In the genomic region with DNA sequence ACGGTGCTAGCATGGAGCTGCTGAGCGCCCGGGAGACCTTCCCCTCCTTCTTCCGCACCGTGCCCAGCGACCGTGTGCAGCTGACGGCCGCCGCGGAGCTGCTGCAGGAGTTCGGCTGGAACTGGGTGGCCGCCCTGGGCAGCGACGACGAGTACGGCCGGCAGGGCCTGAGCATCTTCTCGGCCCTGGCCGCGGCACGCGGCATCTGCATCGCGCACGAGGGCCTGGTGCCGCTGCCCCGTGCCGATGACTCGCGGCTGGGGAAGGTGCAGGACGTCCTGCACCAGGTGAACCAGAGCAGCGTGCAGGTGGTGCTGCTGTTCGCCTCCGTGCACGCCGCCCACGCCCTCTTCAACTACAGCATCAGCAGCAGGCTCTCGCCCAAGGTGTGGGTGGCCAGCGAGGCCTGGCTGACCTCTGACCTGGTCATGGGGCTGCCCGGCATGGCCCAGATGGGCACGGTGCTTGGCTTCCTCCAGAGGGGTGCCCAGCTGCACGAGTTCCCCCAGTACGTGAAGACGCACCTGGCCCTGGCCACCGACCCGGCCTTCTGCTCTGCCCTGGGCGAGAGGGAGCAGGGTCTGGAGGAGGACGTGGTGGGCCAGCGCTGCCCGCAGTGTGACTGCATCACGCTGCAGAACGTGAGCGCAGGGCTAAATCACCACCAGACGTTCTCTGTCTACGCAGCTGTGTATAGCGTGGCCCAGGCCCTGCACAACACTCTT, we compare ENCODE assay signal across 14 cellular contexts. TPM values are rescaled to one million over a fixed set of nuclear protein-coding genes. Genes with fewer than 3 reads are reported as not detected.
DNase-seq lines count a peak whose midpoint lies in the region; ATAC-seq and TF ChIP-seq lines count a peak whose summit lies in the region.
"Had no signal": no experiment of that assay in that cellular context is flagged by ENCODE, and none has a peak within 500 bp of the region (broad histone marks: within the 10 kb centered on the region; RNA-seq: fewer than 3 reads in every experiment).

No MANE protein-coding gene starts in this region.

- no peak overlapping the region for H3K9ac ChIP-seq in SK-N-SH

- no peaks in the 10 kb centered on the region for H3K79me2 ChIP-seq in SK-N-SH (ENCODE audit: insufficient read depth)

- H3K4me3 ChIP-seq in SK-N-SH (ENCODE audit: low read depth in 2 of 2, low read length in 1 of 2) (no peak overlapping the region), Panc1 (ENCODE audit: low read depth in 2 of 2, low read length in 2 of 2) (no peak overlapping the region)

- no TSS peak for BruUV-seq in Panc1 (replicated peaks; lab: Mats Ljungman, UMichigan)

- DNase-seq in SK-N-SH, result no peak
- DNase-seq in Panc1 (ENCODE audit: low read depth, low spot score), result no peak
- no peak for DNase-seq in left lobe of liver (ENCODE audit: low spot score)
- DNase-seq in activated CD8-positive, alpha-beta memory T cell treated with anti-CD3 and anti-CD28 coated beads for 24 hours, result no peak
- no peak for DNase-seq in NCI-H1436 (lab: John Stamatoyannopoulos, UW)
- DNase-seq in immature natural killer cell, result no peak
- DNase-seq: AML-193, MV-4-11, NCI-H446, NCI-H774, T-cell had no signal

- H3K36me3 Mint-ChIP-seq in immature natural killer cell, result no peaks in the 10 kb centered on the region
- H3K36me3 Mint-ChIP-seq: T-cell had no signal

- H3K9me2 ChIP-seq in SK-N-SH, result no peaks in the 10 kb centered on the region

- TF ChIP-seq RAD21 in SK-N-SH (IDR thresholded peaks at IDR 0.05; ENCODE audit: low read length), result no peak

- POLR2A ChIA-PET in SK-N-SH (lab: Yijun Ruan, JAX), result interaction anchor here (1.1 kb wide), 1 partner anchor 18 kb away, joined by 3 read pairs; no protein-coding TSS in a partner anchor
- POLR2A ChIA-PET in Panc1 (lab: Charles Lee), result no interaction called here

- TF ChIP-seq EP300 in SK-N-SH (IDR thresholded peaks at IDR 0.05; ENCODE audit: borderline replicate concordance in 1 of 2, low read depth in 1 of 2, low read length in 1 of 2), result no peak

- ATAC-seq in SK-N-SH treated with all-trans-retinoic acid at 6 μM for 48 hours (peak; percentile 8), Panc1 (peak; percentile 5; the same call in 1 of the 2 replicates), left lobe of liver (peak; percentile 39), GM19455 (IDR thresholded peaks at IDR 0.05; ENCODE audit: unreplicated experiment) (no peak)
- ATAC-seq: T-cell had no signal

- in situ Hi-C loops in Panc1 (cut with HindIII; ENCODE audit: low pct_unique_long_range_greater_than_20kb, low sequenced_read_pairs), result no loop called here

- no peak overlapping the region for H3K27ac Mint-ChIP-seq in immature natural killer cell
- H3K27ac Mint-ChIP-seq: T-cell had no signal

- peaks cover 5% of the 10 kb centered on the region for H3F3A ChIP-seq in SK-N-SH (replicated peaks; ENCODE audit: insufficient read depth)

- H3K4me1 Mint-ChIP-seq in immature natural killer cell, result no peaks in the 10 kb centered on the region

- TF ChIP-seq CTCF in SK-N-SH (IDR thresholded peaks at IDR 0.05) (no peak), Panc1 (IDR thresholded peaks at IDR 0.05) (no peak)

- peaks cover 0 to 14% of the 10 kb centered on the region in 2 experiments for H3K36me3 ChIP-seq in SK-N-SH (replicated peaks in 1 of 2; ENCODE audit: control insufficient read depth in 1 of 2, insufficient read depth in 2 of 2, low read length in 1 of 2)
- no peaks in the 10 kb centered on the region for H3K36me3 ChIP-seq in Panc1 (ENCODE audit: control insufficient read depth, insufficient read depth, low read length)

- intact Hi-C loops in Panc1 (cut with micrococcal nuclease; ENCODE audit: unreplicated experiment), result no loop called here

- H3K27me3 Mint-ChIP-seq in immature natural killer cell (ENCODE audit: low read depth in 3 of 3), result peaks cover 0 to 3% (median 2%) of the 10 kb centered on the region in 3 donors
- H3K27me3 Mint-ChIP-seq: T-cell had no signal

- peaks cover 0 to 15% of the 10 kb centered on the region in 2 experiments; a peak in 1 of 4 replicates for H3K4me1 ChIP-seq in SK-N-SH (ENCODE audit: control insufficient read depth in 1 of 2, insufficient read depth in 2 of 2, low read depth in 1 of 2, low read length in 1 of 2)
- no peaks in the 10 kb centered on the region for H3K4me1 ChIP-seq in Panc1 (ENCODE audit: control insufficient read depth, insufficient read depth, low read length)

- H3K4me2 ChIP-seq in SK-N-SH, result no peak overlapping the region

- H4K20me1 ChIP-seq in SK-N-SH (ENCODE audit: insufficient read depth), result no peaks in the 10 kb centered on the region

- H3K27ac ChIP-seq in SK-N-SH (ENCODE audit: low read depth in 2 of 2, low read length in 1 of 2) (no peak overlapping the region), Panc1 (ENCODE audit: low read length) (no peak overlapping the region)

- H3K9me3 Mint-ChIP-seq in immature natural killer cell, result no peaks in the 10 kb centered on the region
- H3K9me3 Mint-ChIP-seq: T-cell had no signal

- no peak overlapping the region for H2AFZ ChIP-seq in SK-N-SH (ENCODE audit: low read depth)

- WGBS in SK-N-SH (ENCODE audit: low lambda C conversion rate), result 50% methylated on average over 1 of the region's 57 CpGs

- no peaks in the 10 kb centered on the region for H3K9me3 ChIP-seq in SK-N-SH
- H3K9me3 ChIP-seq in Panc1 (ENCODE audit: control insufficient read depth, insufficient read depth, low read depth, low read length), result no peaks in the 10 kb centered on the region

- CTCF ChIA-PET in SK-N-SH (lab: Yijun Ruan, JAX) (interaction anchor here (0.8 to 1.5 kb wide), 5 partner anchors 10 to 39 kb away, joined by 3 to 6 read pairs (median 5); no protein-coding TSS in a partner anchor), Panc1 (lab: Charles Lee) (no interaction called here)

- H3K4me3 Mint-ChIP-seq in immature natural killer cell, result no peak overlapping the region
- H3K4me3 Mint-ChIP-seq: T-cell had no signal

- H3K27me3 ChIP-seq in SK-N-SH (ENCODE audit: insufficient read depth), result no peaks in the 10 kb centered on the region
- no peaks in the 10 kb centered on the region for H3K27me3 ChIP-seq in Panc1 (ENCODE audit: control insufficient read depth, insufficient read depth, low read length)

TF ChIP-seq in SK-N-SH treated with all-trans-retinoic acid at 6 μM for 48 hours, 23 proteins besides CTCF, POLR2A, EP300 and RAD21 (continues in another document):
- TF ChIP-seq ZFP3 (CRISPR knock-in tag; IDR thresholded peaks at IDR 0.05), result no peak
- TF ChIP-seq ISL1 (CRISPR knock-in tag; IDR thresholded peaks at IDR 0.05), result no peak
- TF ChIP-seq BACH2 (CRISPR knock-in tag; IDR thresholded peaks at IDR 0.05; ENCODE audit: borderline replicate concordance), result no peak
- TF ChIP-seq ZNF8 (CRISPR knock-in tag; IDR thresholded peaks at IDR 0.05), result no peak
- no peak for TF ChIP-seq SNAI2 (CRISPR knock-in tag; IDR thresholded peaks at IDR 0.05)
- TF ChIP-seq GLIS3 (CRISPR knock-in tag; IDR thresholded peaks at IDR 0.05), result no peak

TF ChIP-seq in SK-N-SH, 30 proteins besides CTCF, POLR2A, EP300 and RAD21:
- no peak for TF ChIP-seq SMC3 (IDR thresholded peaks at IDR 0.05; ENCODE audit: low read depth, low read length)
- no peak for TF ChIP-seq FOXM1 (IDR thresholded peaks at IDR 0.05; ENCODE audit: low read depth)
- no peak for TF ChIP-seq GATA2 (CRISPR knock-in tag; IDR thresholded peaks at IDR 0.05)
- no peak for TF ChIP-seq JUND (IDR thresholded peaks at IDR 0.05)
- no peak for TF ChIP-seq POLR2AphosphoS5 (IDR thresholded peaks at IDR 0.05; ENCODE audit: low read depth, low read length)
- TF ChIP-seq TCF12 (IDR thresholded peaks at IDR 0.05), result no peak

RNA-seq across cellular contexts. Expression of a gene that starts 1.1 kb away (rescaled TPM):
- polyA plus RNA-seq in SK-N-SH (2012; rRNA removed) (0.06 and 0.08 TPM in 2 replicates), immature natural killer cell (under 1 TPM in 1 of 3 donors, not detected in 2; 0.08 TPM)
- polyA plus RNA-seq in SK-N-SH (2012; cell fraction: cytosol; rRNA removed), result 0.03 TPM in 1 of 2 replicates, not detected in the other
- 0.55 and 0.62 TPM in 2 replicates for polyA plus RNA-seq in SK-N-SH (2012; cell fraction: nucleus; rRNA removed)
- total RNA-seq in Panc1 (2021; ENCODE audit: unreplicated experiment) (0.31 TPM), left lobe of liver (0.30 TPM)
- 0.55 TPM for polyA plus RNA-seq in Panc1 (2012; ENCODE audit: insufficient read length)
- total RNA-seq: SK-MEL-5 had no signal

RNA-seq across cellular contexts. Expression of a gene that starts 7.6 kb away (rescaled TPM):
- polyA plus RNA-seq in SK-N-SH (2012; rRNA removed) (12.3 and 13.4 TPM in 2 replicates), immature natural killer cell (10 to 100 TPM in 2 of 3 donors, 1 to 10 TPM in 1; 9.2 to 23.7 (median 10.5) TPM)
- polyA plus RNA-seq in SK-N-SH (2012; cell fraction: cytosol; rRNA removed), result 5.8 and 11.0 TPM in 2 replicates
- 9.9 and 14.4 TPM in 2 replicates for polyA plus RNA-seq in SK-N-SH (2012; cell fraction: nucleus; rRNA removed)
- total RNA-seq in Panc1 (2021; ENCODE audit: unreplicated experiment) (52.2 TPM), left lobe of liver (40.0 TPM)
- polyA plus RNA-seq in Panc1 (2012; ENCODE audit: insufficient read length), result 54.5 TPM

RNA-seq across cellular contexts. Expression of a gene that starts 7.7 kb away (rescaled TPM):
- polyA plus RNA-seq in SK-N-SH (2012; rRNA removed), result 137 and 141 TPM in 2 replicates
- polyA plus RNA-seq in SK-N-SH (2012; cell fraction: cytosol; rRNA removed), result 42.5 and 60.8 TPM in 2 replicates
- 483 and 499 TPM in 2 replicates for polyA plus RNA-seq in SK-N-SH (2012; cell fraction: nucleus; rRNA removed)
- total RNA-seq in Panc1 (2021; ENCODE audit: unreplicated experiment), result 114 TPM
- 216 TPM for polyA plus RNA-seq in Panc1 (2012; ENCODE audit: insufficient read length)
- total RNA-seq in left lobe of liver, result 42.4 TPM
- 10 to 100 TPM; 62.1 to 68.8 (median 67.5) TPM for polyA plus RNA-seq in immature natural killer cell

RNA-seq across cellular contexts. Expression of a gene that starts 17.0 kb away (rescaled TPM):
- polyA plus RNA-seq in SK-N-SH (2012; rRNA removed) (31.3 and 32.0 TPM in 2 replicates), immature natural killer cell (1 to 10 TPM in 2 of 3 donors, under 1 TPM in 1; 0.78 to 1.5 (median 1.4) TPM)
- polyA plus RNA-seq in SK-N-SH (2012; cell fraction: cytosol; rRNA removed), result 7.9 and 13.4 TPM in 2 replicates
- 145 and 194 TPM in 2 replicates for polyA plus RNA-seq in SK-N-SH (2012; cell fraction: nucleus; rRNA removed)
- total RNA-seq in Panc1 (2021; ENCODE audit: unreplicated experiment) (144 TPM), left lobe of liver (50.4 TPM)
- 221 TPM for polyA plus RNA-seq in Panc1 (2012; ENCODE audit: insufficient read length)

RNA-seq across cellular contexts. Expression of a gene that starts 23.8 kb away (rescaled TPM):
- polyA plus RNA-seq in SK-N-SH (2012; rRNA removed), result 13.9 and 19.0 TPM in 2 replicates
- polyA plus RNA-seq in SK-N-SH (2012; cell fraction: cytosol; rRNA removed), result 7.1 and 11.8 TPM in 2 replicates
- 24.9 and 36.1 TPM in 2 replicates for polyA plus RNA-seq in SK-N-SH (2012; cell fraction: nucleus; rRNA removed)
- 46.9 TPM for total RNA-seq in Panc1 (2021; ENCODE audit: unreplicated experiment)
- polyA plus RNA-seq in Panc1 (2012; ENCODE audit: insufficient read length), result 35.9 TPM
- 8.4 TPM for total RNA-seq in left lobe of liver
- 10 to 100 TPM; 17.3 to 25.4 (median 18.9) TPM for polyA plus RNA-seq in immature natural killer cell
